In genomic region chr3:136959599-136959998, GRCh38 we compare ENCODE assay signal across 21 cellular contexts.
"Had no signal": no experiment of that assay in that cellular context is flagged by ENCODE, and none has a peak within 500 bp of the region (broad histone marks: within the 10 kb centered on the region; RNA-seq: fewer than 3 reads in every experiment).

No MANE protein-coding gene starts in this region.

- H3K27ac ChIP-seq: gastroesophageal sphincter, heart left ventricle, parathyroid adenoma had no signal

- H3K4me3 Mint-ChIP-seq: activated naive CD4-positive, alpha-beta T cell treated with anti-CD3 and anti-CD28 coated beads, Interleukin-2, amount 10 ng/mL, durations not matched to agents 7 days and 5 days; nephron progenitor cell; stimulated activated naive CD8-positive, alpha-beta T cell treated with anti-CD3 and anti-CD28 coated beads, Interleukin-15, amount 100 ng/mL, for 72 hours had no signal

- H3K9ac ChIP-seq: parathyroid adenoma had no signal

- ATAC-seq: gastroesophageal sphincter; heart left ventricle; left cardiac atrium; right cardiac atrium; stimulated activated naive CD8-positive, alpha-beta T cell treated with anti-CD3 and anti-CD28 coated beads, Interleukin-15, amount 100 ng/mL, for 72 hours had no signal

- H3K9me3 ChIP-seq: gastroesophageal sphincter, heart left ventricle, mucosa of descending colon, tibial nerve had no signal

- H3K4me3 ChIP-seq: gastroesophageal sphincter, heart left ventricle, mucosa of descending colon had no signal

- H3K36me3 ChIP-seq: gastroesophageal sphincter, heart left ventricle, tibial nerve had no signal

- DNase-seq: activated CD4-positive, alpha-beta T cell treated with anti-CD3 and anti-CD28 coated beads for 1 hour; activated CD4-positive, alpha-beta T cell treated with anti-CD3 and anti-CD28 coated beads, Interleukin-2, amount 50 U/mL, for 48 hours; activated CD8-positive, alpha-beta memory T cell treated with anti-CD3 and anti-CD28 coated beads, Interleukin-2, amount 50 U/mL, for 48 hours; activated effector memory CD4-positive, alpha-beta T cell treated with anti-CD3 and anti-CD28 coated beads, Interleukin-2, amount 50 U/mL, for 16 hours; activated naive CD4-positive, alpha-beta T cell treated with anti-CD3 and anti-CD28 coated beads, Interleukin-2, amount 10 ng/mL, durations not matched to agents 7 days and 5 days; activated T-cell treated with anti-CD3 and anti-CD28 coated beads, Interleukin-2, amount 50 U/mL, for 48 hours; amygdala; erythroblast; heart left ventricle; left cardiac atrium; mesenchymal stem cell; mucosa of descending colon; nephron progenitor cell; right cardiac atrium; stimulated activated CD4-positive, alpha-beta T cell treated with anti-CD3 and anti-CD28 coated beads, Interleukin-12 subunit alpha, Interleukin-12 subunit beta, amount 100 ng/mL, for 4 hours; stimulated activated naive CD8-positive, alpha-beta T cell treated with anti-CD3 and anti-CD28 coated beads, Interleukin-15, amount 100 ng/mL, for 72 hours; T-helper 1 cell; T-helper 9 cell had no signal

- H3K27ac Mint-ChIP-seq: activated naive CD4-positive, alpha-beta T cell treated with anti-CD3 and anti-CD28 coated beads, Interleukin-2, amount 10 ng/mL, durations not matched to agents 7 days and 5 days; nephron progenitor cell had no signal

- H3K9me3 Mint-ChIP-seq: activated naive CD4-positive, alpha-beta T cell treated with anti-CD3 and anti-CD28 coated beads, Interleukin-2, amount 10 ng/mL, durations not matched to agents 7 days and 5 days; stimulated activated naive CD8-positive, alpha-beta T cell treated with anti-CD3 and anti-CD28 coated beads, Interleukin-15, amount 100 ng/mL, for 72 hours had no signal

- H3K4me1 ChIP-seq: parathyroid adenoma had no signal

- H3K79me2 ChIP-seq: parathyroid adenoma had no signal

- H3K27me3 Mint-ChIP-seq: activated naive CD4-positive, alpha-beta T cell treated with anti-CD3 and anti-CD28 coated beads, Interleukin-2, amount 10 ng/mL, durations not matched to agents 7 days and 5 days; stimulated activated naive CD8-positive, alpha-beta T cell treated with anti-CD3 and anti-CD28 coated beads, Interleukin-15, amount 100 ng/mL, for 72 hours had no signal

- H3K27me3 ChIP-seq: gastroesophageal sphincter, heart left ventricle, tibial nerve had no signal

- H2AFZ ChIP-seq: parathyroid adenoma had no signal
